Comparison of ENCODE assay signal across 15 cellular contexts in genomic region chr18:42706029-42706608, GRCh38.
DNase-seq lines count a peak whose midpoint lies in the region; ATAC-seq and TF ChIP-seq lines count a peak whose summit lies in the region.
"Had no signal": no experiment of that assay in that cellular context is flagged by ENCODE, and none has a peak within 500 bp of the region (broad histone marks: within the 10 kb centered on the region; RNA-seq: fewer than 3 reads in every experiment).

No MANE protein-coding gene starts in this region.

- peak; percentile 31 for DNase-seq in NCI-H2107 treated with DMSO at 0.1 percent for 48 hours (lab: John Stamatoyannopoulos, UW; ENCODE audit: unreplicated experiment)
- DNase-seq in NCI-H2107 (lab: John Stamatoyannopoulos, UW), result no peak
- DNase-seq in NCI-H69 (lab: John Stamatoyannopoulos, UW), result peak; percentile 97
- DNase-seq in esophagus squamous epithelium (lab: John Stamatoyannopoulos, UW), result no peak
- DNase-seq in stimulated activated naive CD4-positive, alpha-beta T cell (lab: John Stamatoyannopoulos, UW), result no peak
- no peak for DNase-seq in NCI-H1092 treated with DMSO at 0.1 percent for 48 hours (lab: John Stamatoyannopoulos, UW)
- DNase-seq: activated CD4-positive, alpha-beta T cell treated with anti-CD3 and anti-CD28 coated beads, Interleukin-2, amount 10 ng/mL, durations not matched to agents 24 days and 14 days; GDM1; naive thymus-derived CD8-positive, alpha-beta T cell; Peyer's patch; stimulated activated CD4-positive, alpha-beta T cell treated with anti-CD3 and anti-CD28 coated beads, Interleukin-4, amount 100 ng/mL, for 24 hours had no signal

- H3K9me3 ChIP-seq in esophagus squamous epithelium, result no peaks in the 10 kb centered on the region
- no peaks in the 10 kb centered on the region for H3K9me3 ChIP-seq in skeletal muscle satellite cell (replicated peaks; ENCODE audit: low read length)
- H3K9me3 ChIP-seq: BLaER1, Peyer's patch had no signal

- no peak for TF ChIP-seq POLR2A in esophagus squamous epithelium (IDR thresholded peaks at IDR 0.05)

- H3K27me3 ChIP-seq in esophagus squamous epithelium (no peaks in the 10 kb centered on the region), skeletal muscle satellite cell (ENCODE audit: control insufficient read depth, insufficient read depth, low read length) (no peaks in the 10 kb centered on the region)
- H3K27me3 ChIP-seq: BLaER1, Peyer's patch had no signal

- no peak for ATAC-seq in HG02763 (IDR thresholded peaks at IDR 0.05; ENCODE audit: unreplicated experiment)
- ATAC-seq: naive thymus-derived CD8-positive, alpha-beta T cell; SK-N-SH treated with all-trans-retinoic acid at 6 μM for 48 hours had no signal

- intact Hi-C loops in esophagus squamous epithelium (cut with DNase I), result no loop called here

- H3K36me3 ChIP-seq in esophagus squamous epithelium (no peaks in the 10 kb centered on the region), skeletal muscle satellite cell (ENCODE audit: insufficient read depth, low read length) (no peaks in the 10 kb centered on the region)
- H3K36me3 ChIP-seq: BLaER1, Peyer's patch had no signal

- 37 to 53% methylated on average over 4 of the region's 4 CpGs for WGBS in esophagus squamous epithelium, 2 donors

- no peak overlapping the region for H3K9ac ChIP-seq in skeletal muscle satellite cell (ENCODE audit: low read depth, low read length)
- H3K9ac ChIP-seq: BLaER1 had no signal

- no peak for TF ChIP-seq CTCF in esophagus squamous epithelium (IDR thresholded peaks at IDR 0.05)

- H3K4me3 ChIP-seq in esophagus squamous epithelium (peak overlapping the region; percentile 7 to 29 (median 18)), skeletal muscle satellite cell (ENCODE audit: low read length) (no peak overlapping the region)
- H3K4me3 ChIP-seq: BLaER1, Peyer's patch had no signal

- peak overlapping the region; percentile 62 for H3K4me2 ChIP-seq in skeletal muscle satellite cell (ENCODE audit: low read length)
- H3K4me2 ChIP-seq: BLaER1 had no signal

- H3K27ac ChIP-seq in esophagus squamous epithelium, result peak overlapping the region in 3 of 4 donors; percentile 64 to 81 (median 79)
- H3K27ac ChIP-seq: BLaER1, Peyer's patch had no signal

- H3K4me1 ChIP-seq in esophagus squamous epithelium, result peaks cover 0 to 15% (median 0%) of the 10 kb centered on the region in 3 donors
- no peaks in the 10 kb centered on the region for H3K4me1 ChIP-seq in skeletal muscle satellite cell (ENCODE audit: control insufficient read depth, insufficient read depth, low read length)
- H3K4me1 ChIP-seq: BLaER1, Peyer's patch had no signal

Comparison
In these comparisons a context has a peak if more than half of its experiments do, and no peak if none do; other contexts are left out.
1. DNase-seq: peak in NCI-H2107 treated with DMSO at 0.1 percent for 48 hours (single experiment) and NCI-H69 (single experiment); none in NCI-H2107 (single experiment), esophagus squamous epithelium (single experiment), stimulated activated naive CD4-positive, alpha-beta T cell (0 of 6) and NCI-H1092 treated with DMSO at 0.1 percent for 48 hours (single experiment).